In genomic region chr1:151715726-151716404, GRCh38 we compare ENCODE assay signal across 10 cellular contexts. TPM values are rescaled to one million over a fixed set of nuclear protein-coding genes. Genes with fewer than 3 reads are reported as not detected.
DNase-seq lines count a peak whose midpoint lies in the region; FAIRE-seq and TF ChIP-seq lines count a peak whose summit lies in the region.
"Had no signal": no experiment of that assay in that cellular context is flagged by ENCODE, and none has a peak within 500 bp of the region (broad histone marks: within the 10 kb centered on the region; RNA-seq: fewer than 3 reads in every experiment).

No MANE protein-coding gene starts in this region.

- peaks cover 60% of the 10 kb centered on the region for H3K27me3 ChIP-seq in PC-9 (ENCODE audit: insufficient read depth, low read depth)

- no peak overlapping the region for H2AFZ ChIP-seq in PC-9

- FAIRE-seq in kidney (lab: Jason Lieb, UNC): no peak

- H3K36me3 ChIP-seq in kidney (ENCODE audit: control insufficient read depth in 1 of 2, insufficient read depth in 2 of 2, low read length in 2 of 2) (no peaks in the 10 kb centered on the region), PC-9 (ENCODE audit: low read depth) (no peaks in the 10 kb centered on the region)

- H3K9ac ChIP-seq in kidney (ENCODE audit: low read length in 2 of 2): no peak overlapping the region

- H3K9me2 ChIP-seq in PC-9 (ENCODE audit: insufficient read depth): no peaks in the 10 kb centered on the region

- peaks cover 4 to 11% of the 10 kb centered on the region in 2 donors for H3K4me1 ChIP-seq in kidney (ENCODE audit: control insufficient read depth in 1 of 2, insufficient read depth in 1 of 2, low read depth in 1 of 2, low read length in 2 of 2)
- H3K4me1 ChIP-seq in PC-9 (replicated peaks; ENCODE audit: insufficient read depth): no peaks in the 10 kb centered on the region

- POLR2A ChIA-PET in PC-9 (lab: Charles Lee; ENCODE audit: unreplicated experiment): no interaction called here

- H3F3A ChIP-seq in PC-9 (ENCODE audit: insufficient read depth, low read depth): no peaks in the 10 kb centered on the region

- no peak overlapping the region for H3K4me3 ChIP-seq in choroid plexus epithelial cell (ENCODE audit: low read depth, low read length)
- H3K4me3 ChIP-seq in retinal pigment epithelial cell (ENCODE audit: low read length): no peak overlapping the region
- no peak overlapping the region for H3K4me3 ChIP-seq in kidney (ENCODE audit: low read length in 2 of 2)
- H3K4me3 ChIP-seq in PC-9: no peak overlapping the region

- intact Hi-C loops in kidney (cut with DNase I) (no loop called here), PC-9 (cut with micrococcal nuclease; ENCODE audit: unreplicated experiment) (no loop called here)

- BruUV-seq in PC-9 (replicated peaks; lab: Mats Ljungman, UMichigan): no TSS peak

- CTCF ChIA-PET in PC-9 (lab: Charles Lee): no interaction called here

- H3K9me3 ChIP-seq in kidney (ENCODE audit: control insufficient read depth in 1 of 2, low read length in 2 of 2) (no peaks in the 10 kb centered on the region), PC-9 (ENCODE audit: insufficient read depth, low read depth) (no peaks in the 10 kb centered on the region)

- no peaks in the 10 kb centered on the region for H3K79me2 ChIP-seq in PC-9 (ENCODE audit: low read depth)

- H3K4me2 ChIP-seq in PC-9: no peak overlapping the region

- H4K20me1 ChIP-seq in PC-9 (ENCODE audit: insufficient read depth): no peaks in the 10 kb centered on the region

- DNase-seq in NCI-H2196 (lab: John Stamatoyannopoulos, UW; ENCODE audit: unreplicated experiment): peak; percentile 18
- DNase-seq in NCI-H2196 treated with DMSO at 0.1 percent for 48 hours (lab: John Stamatoyannopoulos, UW; ENCODE audit: unreplicated experiment): no peak
- peak; percentile 62 for DNase-seq in NCI-H2171 treated with DMSO at 0.1 percent for 48 hours (lab: John Stamatoyannopoulos, UW)
- DNase-seq in choroid plexus epithelial cell (ENCODE audit: low read depth): no peak
- DNase-seq in retinal pigment epithelial cell (ENCODE audit: low read depth): no peak
- no peak for DNase-seq in LoVo (ENCODE audit: low spot score)
- no peak for DNase-seq in kidney
- DNase-seq in PC-9: no peak
- DNase-seq: activated B cell treated with CpG ODN at 0.5 μM for 24 hours; activated naive CD8-positive, alpha-beta T cell treated with anti-CD3 and anti-CD28 coated beads, Interleukin-2, amount 50 U/mL, for 24 hours had no signal

- no peak overlapping the region for H3K27ac ChIP-seq in kidney (ENCODE audit: low read depth in 2 of 2, low read length in 2 of 2)
- H3K27ac ChIP-seq in PC-9: no peak overlapping the region

- TF ChIP-seq CTCF in choroid plexus epithelial cell (conservative IDR thresholded peaks at IDR 0.05; ENCODE audit: low read depth, low read length): peak; percentile 9
- peak; percentile 20 for TF ChIP-seq CTCF in retinal pigment epithelial cell (conservative IDR thresholded peaks at IDR 0.05; ENCODE audit: low read depth, low read length)
- TF ChIP-seq CTCF in kidney (IDR thresholded peaks at IDR 0.05; ENCODE audit: borderline replicate concordance, extremely low read depth, insufficient read depth): no peak
- TF ChIP-seq CTCF in PC-9 (conservative IDR thresholded peaks at IDR 0.05): no peak

RNA-seq across cellular contexts. Expression of gene CELF3, which starts 0.7 kb away (rescaled TPM):
- not detected for total RNA-seq in kidney
- polyA plus RNA-seq in kidney (ENCODE audit: insufficient read depth, low read depth, low replicate concordance): 0.39 TPM
- not detected in 2 replicates for total RNA-seq in PC-9 (2021)
- total RNA-seq: activated B cell treated with CpG ODN at 0.5 μM for 24 hours had no signal

RNA-seq across cellular contexts. Expression of gene RIIAD1, which starts 5.5 kb away (rescaled TPM):
- not detected for total RNA-seq in kidney
- 4.0 TPM for polyA plus RNA-seq in kidney (ENCODE audit: insufficient read depth, low read depth, low replicate concordance)
- total RNA-seq in PC-9 (2021): not detected in 2 replicates
- total RNA-seq: activated B cell treated with CpG ODN at 0.5 μM for 24 hours had no signal

RNA-seq across cellular contexts. Expression of gene MRPL9, which starts 47.4 kb away (rescaled TPM):
- 65.3 TPM for total RNA-seq in kidney
- 87.1 TPM for polyA plus RNA-seq in kidney (ENCODE audit: insufficient read depth, low read depth, low replicate concordance)
- 80.9 and 132 TPM in 2 replicates for total RNA-seq in PC-9 (2021)

Comparison
In these comparisons a context has a peak if more than half of its experiments do, and no peak if none do; other contexts are left out.
1. DNase-seq: peak in NCI-H2196 (single experiment) and NCI-H2171 treated with DMSO at 0.1 percent for 48 hours (single experiment); none in NCI-H2196 treated with DMSO at 0.1 percent for 48 hours (single experiment), choroid plexus epithelial cell (single experiment), retinal pigment epithelial cell (single experiment), LoVo (single experiment), kidney (single experiment) and PC-9 (0 of 2).
2. CTCF ChIP-seq: peak in choroid plexus epithelial cell (single experiment) and retinal pigment epithelial cell (single experiment); none in kidney (single experiment) and PC-9 (single experiment).